ENCODE assay signal across 17 cellular contexts in the genomic region with DNA sequence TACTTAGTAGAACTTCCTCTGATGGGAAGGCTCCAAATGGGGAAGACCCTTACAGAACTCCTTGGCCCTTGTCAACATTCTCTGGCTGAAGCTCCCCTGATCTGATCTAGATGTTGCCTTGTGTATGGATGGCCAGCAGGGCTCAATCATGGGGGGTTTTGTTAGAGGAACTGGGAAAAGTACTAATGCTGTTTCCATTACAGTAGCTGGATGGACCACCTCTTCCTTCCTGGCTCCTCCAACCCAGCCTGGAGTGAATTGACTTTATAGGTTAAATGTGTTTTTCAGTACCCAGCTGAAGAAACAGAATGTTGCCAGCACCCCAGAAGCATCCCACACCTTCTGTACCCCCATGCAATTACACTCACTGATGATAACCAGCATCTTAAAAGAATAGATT. TPM values are rescaled to one million over a fixed set of nuclear protein-coding genes. Genes with fewer than 3 reads are reported as not detected.
"Had no signal": no experiment of that assay in that cellular context is flagged by ENCODE, and none has a peak within 500 bp of the region (broad histone marks: within the 10 kb centered on the region; RNA-seq: fewer than 3 reads in every experiment).

No MANE protein-coding gene starts in this region.

- H3K27me3 ChIP-seq: right atrium auricular region, upper lobe of left lung had no signal

- DNase-seq: activated naive CD8-positive, alpha-beta T cell treated with anti-CD3 and anti-CD28 coated beads, Interleukin-2, amount 50 U/mL, for 24 hours; aorta; effector CD8-positive, alpha-beta T cell; hippocampal formation; left colon; lower lobe of right lung; occipital lobe; small intestine; stimulated activated CD4-positive, alpha-beta T cell treated with anti-CD3 and anti-CD28 coated beads, Interleukin-15, amount 100 ng/mL, for 24 hours; stimulated activated CD4-positive, alpha-beta T cell treated with anti-CD3 and anti-CD28 coated beads, Interleukin-2, amount 100 ng/mL, for 48 hours; upper lobe of left lung had no signal

- H3K4me1 ChIP-seq: lower lobe of right lung had no signal

- H3K9me3 ChIP-seq: lower lobe of right lung, thoracic aorta, upper lobe of left lung had no signal

- H3K4me3 ChIP-seq: coronary artery, lower lobe of right lung, right atrium auricular region, thoracic aorta, upper lobe of left lung had no signal

- H3K27ac Mint-ChIP-seq: T-helper 1 cell treated with Interleukin-12 subunit alpha and Interleukin-12 subunit beta and Interleukin-4 antibody, amounts not matched to agents 30 μg/mL and 1 μg/mL, for 36 hours had no signal

- H3K27me3 Mint-ChIP-seq: activated naive CD8-positive, alpha-beta T cell treated with anti-CD3 and anti-CD28 coated beads, Interleukin-2, amount 50 U/mL, for 24 hours had no signal

- H3K27ac ChIP-seq: coronary artery, lower lobe of right lung, thoracic aorta had no signal

- H3K4me3 Mint-ChIP-seq: activated naive CD8-positive, alpha-beta T cell treated with anti-CD3 and anti-CD28 coated beads, Interleukin-2, amount 50 U/mL, for 24 hours; T-helper 1 cell treated with Interleukin-12 subunit alpha and Interleukin-12 subunit beta and Interleukin-4 antibody, amounts not matched to agents 30 μg/mL and 1 μg/mL, for 36 hours had no signal

- ATAC-seq: activated CD4-positive, CD25-positive, alpha-beta regulatory T cell treated with anti-CD3 and anti-CD28 coated beads, Interleukin-2, amount 50 U/mL, for 24 hours; activated naive CD8-positive, alpha-beta T cell treated with anti-CD3 and anti-CD28 coated beads, Interleukin-2, amount 50 U/mL, for 24 hours; left colon; lower lobe of right lung had no signal

RNA-seq across cellular contexts. Expression of a gene that starts 22.7 kb away (rescaled TPM):
- total RNA-seq: glomerular endothelial cell had no signal
